In the genomic region with DNA sequence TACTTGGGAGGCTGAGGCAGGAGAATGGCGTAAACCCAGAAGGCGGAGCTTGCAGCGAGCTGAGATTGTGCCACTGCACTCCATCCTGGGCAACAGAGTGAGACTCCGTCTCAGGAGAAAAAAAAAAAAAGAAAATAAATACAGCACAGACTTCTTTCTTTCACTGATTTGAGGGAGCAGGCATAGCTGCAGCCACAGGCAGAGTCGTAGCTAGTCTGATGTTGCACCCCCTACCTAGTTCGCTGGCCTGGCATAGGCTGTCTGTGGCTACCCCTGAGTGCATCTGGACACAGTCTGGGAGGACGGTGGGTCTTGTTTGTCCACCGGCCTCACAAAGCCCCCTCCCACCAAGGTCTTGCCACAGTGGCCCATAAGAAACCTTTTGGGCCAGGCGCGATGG, we compare ENCODE assay signal across 38 cellular contexts. TPM values are rescaled to one million over a fixed set of nuclear protein-coding genes. Genes with fewer than 3 reads are reported as not detected.
"Had no signal": no experiment of that assay in that cellular context is flagged by ENCODE, and none has a peak within 500 bp of the region (broad histone marks: within the 10 kb centered on the region; RNA-seq: fewer than 3 reads in every experiment).

No MANE protein-coding gene starts in this region.

- H3K9me3 ChIP-seq: body of pancreas had no signal

- ATAC-seq: activated CD8-positive, alpha-beta T cell treated with anti-CD3 and anti-CD28 coated beads for 36 hours; activated naive CD4-positive, alpha-beta T cell treated with anti-CD3 and anti-CD28 coated beads, Interleukin-2, amount 50 U/mL, for 72 hours; activated T-cell treated with anti-CD3 and anti-CD28 coated beads, Interleukin-2, amount 50 U/mL, for 4 hours; activated T-cell treated with anti-CD3 and anti-CD28 coated beads, Interleukin-2, amount 50 U/mL, for 72 hours; activated T-helper 17 cell treated with anti-CD3 and anti-CD28 coated beads, Interleukin-2, amount 50 U/mL, for 72 hours; body of pancreas had no signal

- H3K27me3 ChIP-seq: adrenal gland, body of pancreas, cardiac muscle cell had no signal

- DNase-seq: activated B cell treated with CpG ODN at 0.5 μM for 24 hours; activated CD4-positive, alpha-beta memory T cell treated with anti-CD3 and anti-CD28 coated beads for 36 hours; activated CD4-positive, alpha-beta T cell treated with anti-CD3 and anti-CD28 coated beads for 4 hours; activated CD4-positive, alpha-beta T cell treated with anti-CD3 and anti-CD28 coated beads, Interleukin-2, amount 10 ng/mL, durations not matched to agents 24 days and 14 days; activated CD4-positive, alpha-beta T cell treated with anti-CD3 and anti-CD28 coated beads, Interleukin-2, amount 50 U/mL, for 1 hour; activated CD4-positive, alpha-beta T cell treated with anti-CD3 and anti-CD28 coated beads, Interleukin-2, amount 50 U/mL, for 4 hours; activated CD4-positive, CD25-positive, alpha-beta regulatory T cell treated with anti-CD3 and anti-CD28 coated beads, Interleukin-2, amount 50 U/mL, for 72 hours; activated CD8-positive, alpha-beta memory T cell treated with anti-CD3 and anti-CD28 coated beads, Interleukin-2, amount 50 U/mL, for 4 hours; activated CD8-positive, alpha-beta T cell treated with anti-CD3 and anti-CD28 coated beads for 36 hours; activated effector memory CD4-positive, alpha-beta T cell treated with anti-CD3 and anti-CD28 coated beads, Interleukin-2, amount 50 U/mL, for 16 hours; activated gamma-delta T cell treated with Interleukin-2 at 50 U/mL for 16 hours; activated naive CD4-positive, alpha-beta T cell; activated naive CD4-positive, alpha-beta T cell treated with anti-CD3 and anti-CD28 coated beads for 36 hours; activated naive CD4-positive, alpha-beta T cell treated with anti-CD3 and anti-CD28 coated beads, Interleukin-2, amount 50 U/mL, for 16 hours; activated naive CD8-positive, alpha-beta T cell treated with anti-CD3 and anti-CD28 coated beads for 36 hours; activated T-cell treated with anti-CD3 and anti-CD28 coated beads for 4 hours; activated T-cell treated with anti-CD3 and anti-CD28 coated beads, Interleukin-2, amount 50 U/mL, for 1 hour; activated T-cell treated with anti-CD3 and anti-CD28 coated beads, Interleukin-2, amount 50 U/mL, for 4 hours; activated T-cell treated with anti-CD3 and anti-CD28 coated beads, Interleukin-2, amount 50 U/mL, for 72 hours; amniotic stem cell; body of pancreas; caudate nucleus; T-helper 1 cell; T-helper 2 cell; T-helper 9 cell had no signal

- H3K36me3 ChIP-seq: adrenal gland had no signal

- H3K27ac Mint-ChIP-seq: activated B cell treated with CpG ODN at 0.5 μM for 24 hours; activated CD4-positive, alpha-beta memory T cell treated with anti-CD3 and anti-CD28 coated beads for 36 hours; activated CD4-positive, alpha-beta T cell treated with anti-CD3 and anti-CD28 coated beads, Interleukin-2, amount 10 ng/mL, durations not matched to agents 24 days and 14 days; activated CD8-positive, alpha-beta T cell treated with anti-CD3 and anti-CD28 coated beads for 36 hours; activated naive CD4-positive, alpha-beta T cell treated with anti-CD3 and anti-CD28 coated beads for 36 hours; activated naive CD4-positive, alpha-beta T cell treated with anti-CD3 and anti-CD28 coated beads, Interleukin-2, amount 50 U/mL, for 72 hours; activated naive CD8-positive, alpha-beta T cell treated with anti-CD3 and anti-CD28 coated beads for 36 hours; activated T-cell treated with anti-CD3 and anti-CD28 coated beads, Interleukin-2, amount 50 U/mL, for 72 hours; activated T-helper 1 cell treated with anti-CD3 and anti-CD28 coated beads, Interleukin-12 subunit alpha, Interleukin-12 subunit beta, Interleukin-2, Interleukin-4 antibody, amounts not matched to agents 30 ng/mL and 10 ng/mL and 1 ng/mL, durations not matched to agents 14 hours and 24 hours and 36 hours; activated T-helper 17 cell treated with anti-CD3 and anti-CD28 coated beads, Interleukin-2, amount 50 U/mL, for 72 hours; T-helper 1 cell treated with Interleukin-12 subunit alpha and Interleukin-12 subunit beta and Interleukin-4 antibody, amounts not matched to agents 30 μg/mL and 1 μg/mL, for 36 hours; T-helper 2 cell treated with Interferon-gamma antibody and Interleukin-4, amounts not matched to agents 5 μg/mL and 100 μg/mL, for 36 hours had no signal

- H3K27ac ChIP-seq: adrenal gland, body of pancreas, cardiac muscle cell, VCaP had no signal

- FAIRE-seq: astrocyte, bronchial epithelial cell, TTC549 had no signal

- H3K4me1 Mint-ChIP-seq: activated B cell treated with CpG ODN at 0.5 μM for 24 hours; central memory CD8-positive, alpha-beta T cell had no signal

- H3K27me3 Mint-ChIP-seq: activated B cell treated with CpG ODN at 0.5 μM for 24 hours; activated CD4-positive, alpha-beta memory T cell treated with anti-CD3 and anti-CD28 coated beads for 36 hours; activated CD4-positive, alpha-beta T cell treated with anti-CD3 and anti-CD28 coated beads, Interleukin-2, amount 10 ng/mL, durations not matched to agents 24 days and 14 days; activated CD8-positive, alpha-beta T cell treated with anti-CD3 and anti-CD28 coated beads for 36 hours; activated naive CD8-positive, alpha-beta T cell treated with anti-CD3 and anti-CD28 coated beads for 36 hours; activated T-helper 17 cell treated with anti-CD3 and anti-CD28 coated beads, Interleukin-2, amount 50 U/mL, for 72 hours; central memory CD8-positive, alpha-beta T cell had no signal

- H3K4me3 Mint-ChIP-seq: activated B cell treated with CpG ODN at 0.5 μM for 24 hours; activated CD4-positive, alpha-beta memory T cell treated with anti-CD3 and anti-CD28 coated beads for 36 hours; activated CD4-positive, alpha-beta T cell treated with anti-CD3 and anti-CD28 coated beads, Interleukin-2, amount 10 ng/mL, durations not matched to agents 24 days and 14 days; activated CD8-positive, alpha-beta T cell treated with anti-CD3 and anti-CD28 coated beads for 36 hours; activated naive CD4-positive, alpha-beta T cell treated with anti-CD3 and anti-CD28 coated beads for 36 hours; activated naive CD8-positive, alpha-beta T cell treated with anti-CD3 and anti-CD28 coated beads for 36 hours; activated T-cell treated with anti-CD3 and anti-CD28 coated beads, Interleukin-2, amount 50 U/mL, for 4 hours; activated T-cell treated with anti-CD3 and anti-CD28 coated beads, Interleukin-2, amount 50 U/mL, for 72 hours; activated T-helper 1 cell treated with anti-CD3 and anti-CD28 coated beads, Interleukin-12 subunit alpha, Interleukin-12 subunit beta, Interleukin-2, Interleukin-4 antibody, amounts not matched to agents 30 ng/mL and 10 ng/mL and 1 ng/mL, durations not matched to agents 14 hours and 24 hours and 36 hours; activated T-helper 17 cell treated with anti-CD3 and anti-CD28 coated beads, Interleukin-2, amount 50 U/mL, for 72 hours; central memory CD8-positive, alpha-beta T cell; T-helper 1 cell treated with Interleukin-12 subunit alpha and Interleukin-12 subunit beta and Interleukin-4 antibody, amounts not matched to agents 30 μg/mL and 1 μg/mL, for 36 hours; T-helper 2 cell treated with Interferon-gamma antibody and Interleukin-4, amounts not matched to agents 5 μg/mL and 100 μg/mL, for 36 hours had no signal

- H3K9me3 Mint-ChIP-seq: activated B cell treated with CpG ODN at 0.5 μM for 24 hours; activated CD8-positive, alpha-beta T cell treated with anti-CD3 and anti-CD28 coated beads for 36 hours; activated T-cell treated with anti-CD3 and anti-CD28 coated beads, Interleukin-2, amount 50 U/mL, for 4 hours; activated T-helper 17 cell treated with anti-CD3 and anti-CD28 coated beads, Interleukin-2, amount 50 U/mL, for 72 hours; central memory CD8-positive, alpha-beta T cell had no signal

- H3K4me3 ChIP-seq: adrenal gland, body of pancreas, cardiac muscle cell had no signal

- H3K4me1 ChIP-seq: adrenal gland, body of pancreas had no signal

RNA-seq across cellular contexts. Expression of gene IL3RA, which starts 21.4 kb away (rescaled TPM):
- total RNA-seq: activated CD8-positive, alpha-beta memory T cell treated with anti-CD3 and anti-CD28 coated beads for 36 hours; activated CD8-positive, alpha-beta T cell treated with anti-CD3 and anti-CD28 coated beads for 36 hours; activated naive CD4-positive, alpha-beta T cell treated with anti-CD3 and anti-CD28 coated beads for 36 hours; astrocyte; bronchial epithelial cell; cardiac muscle cell had no signal
